ENCODE assay signal across 9 cellular contexts in the genomic region with DNA sequence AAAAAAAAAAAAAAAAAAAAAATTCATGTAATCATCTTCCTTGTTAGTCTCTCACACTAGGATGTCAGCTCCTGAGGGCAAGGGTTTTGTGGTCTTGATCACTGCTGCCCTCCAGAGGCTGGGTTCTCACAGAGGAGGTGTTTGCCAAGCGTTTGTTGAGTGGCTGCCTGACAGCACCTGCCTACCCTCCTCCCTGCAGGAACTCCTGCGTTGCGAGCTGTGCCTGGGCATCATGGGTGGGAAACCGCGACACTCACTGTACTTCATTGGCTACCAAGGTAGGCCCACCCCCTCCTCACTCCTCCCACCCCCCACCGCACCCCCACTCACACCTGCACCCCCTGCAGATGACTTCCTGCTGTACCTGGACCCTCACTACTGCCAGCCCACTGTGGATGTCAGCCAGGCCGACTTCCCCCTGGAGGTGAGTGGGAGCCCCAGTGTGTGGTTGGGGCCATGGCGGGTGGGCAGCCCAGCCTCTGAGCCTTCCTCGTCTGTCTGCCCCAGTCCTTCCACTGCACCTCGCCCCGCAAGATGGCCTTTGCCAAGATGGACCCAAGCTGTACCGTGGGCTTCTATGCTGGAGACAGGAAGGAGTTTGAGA. TPM values are rescaled to one million over a fixed set of nuclear protein-coding genes. Genes with fewer than 3 reads are reported as not detected.
DNase-seq lines count a peak whose midpoint lies in the region; ATAC-seq and TF ChIP-seq lines count a peak whose summit lies in the region.
"Had no signal": no experiment of that assay in that cellular context is flagged by ENCODE, and none has a peak within 500 bp of the region (broad histone marks: within the 10 kb centered on the region; RNA-seq: fewer than 3 reads in every experiment).

No MANE protein-coding gene starts in this region.

- H3K27ac Mint-ChIP-seq in stimulated activated memory B cell treated with anti-CD40 and anti-IgM and Interleukin-4, amounts not matched to agents 10 μg/mL and 1 μg/mL and 100 μg/mL, for 72 hours: peak overlapping the region; percentile 93
- H3K27ac Mint-ChIP-seq: nephron had no signal

- peaks cover 41% of the 10 kb centered on the region for H3K4me1 ChIP-seq in effector memory CD4-positive, alpha-beta T cell (ENCODE audit: control insufficient read depth, insufficient read depth, low read length, poor library complexity, severe bottlenecking)

- TF ChIP-seq CTCF in AG04450 (IDR thresholded peaks at IDR 0.05; ENCODE audit: low read depth, low read length) (0 out of 2 replicates have a peak, but pooled peaks have one; percentile 6), GM12875 (IDR thresholded peaks at IDR 0.05; ENCODE audit: borderline replicate concordance, insufficient read depth, low read depth, low read length) (peak; percentile 14; the same call in 1 of the 2 replicates)

- no peak overlapping the region for H3K4me3 Mint-ChIP-seq in stimulated activated memory B cell treated with anti-CD40 and anti-IgM and Interleukin-4, amounts not matched to agents 10 μg/mL and 1 μg/mL and 100 μg/mL, for 72 hours
- H3K4me3 Mint-ChIP-seq: nephron had no signal

- H3K27ac ChIP-seq in AG04450 (ENCODE audit: low read depth, low read length): no peak overlapping the region
- H3K27ac ChIP-seq in effector memory CD4-positive, alpha-beta T cell (ENCODE audit: insufficient read depth, low read length, poor library complexity, severe bottlenecking): peak overlapping the region; percentile 12

- POLR2A ChIA-PET in AG04450 (lab: Yijun Ruan, JAX): interaction anchor here (0.6 kb wide), 1 partner anchor 108 kb away, joined by 5 read pairs; no protein-coding TSS in a partner anchor

- CTCF ChIA-PET in AG04450 (lab: Charles Lee): interaction anchor here (1.1 kb wide), 2 partner anchors 16 to 68 kb away, joined by 3 to 11 read pairs; no protein-coding TSS in a partner anchor

- H3K27me3 ChIP-seq in AG04450 (ENCODE audit: control insufficient read depth, insufficient read depth, low read length): no peaks in the 10 kb centered on the region
- no peaks in the 10 kb centered on the region for H3K27me3 ChIP-seq in effector memory CD4-positive, alpha-beta T cell (replicated peaks; ENCODE audit: control insufficient read depth, insufficient read depth, low read length, poor library complexity, severe bottlenecking)

- no peaks in the 10 kb centered on the region for H3K9me3 Mint-ChIP-seq in stimulated activated memory B cell treated with anti-CD40 and anti-IgM and Interleukin-4, amounts not matched to agents 10 μg/mL and 1 μg/mL and 100 μg/mL, for 72 hours
- H3K9me3 Mint-ChIP-seq: nephron had no signal

- no peaks in the 10 kb centered on the region for H3K27me3 Mint-ChIP-seq in stimulated activated memory B cell treated with anti-CD40 and anti-IgM and Interleukin-4, amounts not matched to agents 10 μg/mL and 1 μg/mL and 100 μg/mL, for 72 hours

- H3K4me3 ChIP-seq in AG04450 (ENCODE audit: low read depth, low read length): no peak overlapping the region
- no peak overlapping the region for H3K4me3 ChIP-seq in GM12875 (ENCODE audit: low read depth, low read length)
- no peak overlapping the region for H3K4me3 ChIP-seq in effector memory CD4-positive, alpha-beta T cell (ENCODE audit: insufficient read depth, low read depth, low read length, poor library complexity, severe bottlenecking)

- H3K36me3 ChIP-seq in effector memory CD4-positive, alpha-beta T cell (ENCODE audit: control insufficient read depth, insufficient read depth, low read length): peaks cover 76% of the 10 kb centered on the region

- ATAC-seq in stimulated activated memory B cell treated with anti-CD40 and anti-IgM and Interleukin-4, amounts not matched to agents 10 μg/mL and 1 μg/mL and 100 μg/mL, for 72 hours: no peak

- H3K4me1 Mint-ChIP-seq in stimulated activated memory B cell treated with anti-CD40 and anti-IgM and Interleukin-4, amounts not matched to agents 10 μg/mL and 1 μg/mL and 100 μg/mL, for 72 hours: peaks cover 44% of the 10 kb centered on the region
- H3K4me1 Mint-ChIP-seq: nephron had no signal

- peaks cover 9% of the 10 kb centered on the region for H3K9me3 ChIP-seq in AG04450 (ENCODE audit: control insufficient read depth, insufficient read depth, low read length)
- no peaks in the 10 kb centered on the region for H3K9me3 ChIP-seq in effector memory CD4-positive, alpha-beta T cell (ENCODE audit: control insufficient read depth, low read length)

- peaks cover 47% of the 10 kb centered on the region for H3K36me3 Mint-ChIP-seq in stimulated activated memory B cell treated with anti-CD40 and anti-IgM and Interleukin-4, amounts not matched to agents 10 μg/mL and 1 μg/mL and 100 μg/mL, for 72 hours

- no peak for DNase-seq in AG04450 (ENCODE audit: low read depth, low spot score)
- peak; percentile 67 for DNase-seq in RPMI8226
- peak in 1 of 3 donors; percentile 29 for DNase-seq in effector memory CD4-positive, alpha-beta T cell
- no peak for DNase-seq in glomerular visceral epithelial cell (ENCODE audit: extremely low spot score)
- no peak for DNase-seq in activated CD4-positive, CD25-positive, alpha-beta regulatory T cell (lab: John Stamatoyannopoulos, UW)
- no peak for DNase-seq in GF-D8 (lab: John Stamatoyannopoulos, UW)

RNA-seq across cellular contexts. Expression of gene ATG4D, which starts 8.1 kb away (rescaled TPM):
- polyA plus RNA-seq in AG04450 (2011; rRNA removed): 4.6 and 8.7 TPM in 2 replicates
- polyA minus RNA-seq in AG04450 (2011; rRNA and poly(A)+ RNA removed): 7.3 and 10.6 TPM in 2 replicates

RNA-seq across cellular contexts. Expression of gene KRI1, which starts 14.0 kb away (rescaled TPM):
- 11.1 and 11.3 TPM in 2 replicates for polyA plus RNA-seq in AG04450 (2011; rRNA removed)
- 9.8 and 11.7 TPM in 2 replicates for polyA minus RNA-seq in AG04450 (2011; rRNA and poly(A)+ RNA removed)

RNA-seq across cellular contexts. Expression of gene CDKN2D, which starts 17.0 kb away (rescaled TPM):
- polyA plus RNA-seq in AG04450 (2011; rRNA removed): 3.9 and 4.3 TPM in 2 replicates
- 2.0 and 2.1 TPM in 2 replicates for polyA minus RNA-seq in AG04450 (2011; rRNA and poly(A)+ RNA removed)

RNA-seq across cellular contexts. Expression of gene S1PR5, which starts 34.6 kb away (rescaled TPM):
- polyA plus RNA-seq in AG04450 (2011; rRNA removed): 0.10 and 0.11 TPM in 2 replicates
- polyA minus RNA-seq in AG04450 (2011; rRNA and poly(A)+ RNA removed): not detected in 2 replicates

RNA-seq across cellular contexts. Expression of gene AP1M2, which starts 35.3 kb away (rescaled TPM):
- polyA plus RNA-seq in AG04450 (2011; rRNA removed): 0.17 TPM in 1 of 2 replicates, not detected in the other
- 0.37 TPM in 1 of 2 replicates, not detected in the other for polyA minus RNA-seq in AG04450 (2011; rRNA and poly(A)+ RNA removed)
